In genomic region chr3:30604566-30604965, GRCh38 we compare ENCODE assay signal across 9 cellular contexts. TPM values are rescaled to one million over a fixed set of nuclear protein-coding genes. Genes with fewer than 3 reads are reported as not detected.
DNase-seq lines count a peak whose midpoint lies in the region; ATAC-seq, FAIRE-seq and TF ChIP-seq lines count a peak whose summit lies in the region.
"Had no signal": no experiment of that assay in that cellular context is flagged by ENCODE, and none has a peak within 500 bp of the region (broad histone marks: within the 10 kb centered on the region; RNA-seq: fewer than 3 reads in every experiment).

No MANE protein-coding gene starts in this region.

- ATAC-seq in A549 = no peak
- no peak for ATAC-seq in IMR-90 (ENCODE audit: low read depth)
- no peak for ATAC-seq in GM18517 (IDR thresholded peaks at IDR 0.05; ENCODE audit: unreplicated experiment)
- no peak for ATAC-seq in esophagus mucosa
- ATAC-seq: mucosa of descending colon had no signal

- H2AFZ ChIP-seq in IMR-90 (replicated peaks; ENCODE audit: low read length, poor library complexity) = no peak overlapping the region

- BruUV-seq in IMR-90 (replicated peaks; lab: Mats Ljungman, UMichigan) = no TSS peak

- peaks cover 58% of the 10 kb centered on the region for H3K4me1 Mint-ChIP-seq in activated T-helper 1 cell treated with anti-CD3 and anti-CD28 coated beads, Interleukin-12 subunit alpha, Interleukin-12 subunit beta, Interleukin-2, Interleukin-4 antibody, amounts not matched to agents 30 ng/mL and 10 ng/mL and 1 ng/mL, durations not matched to agents 14 hours and 24 hours and 36 hours (ENCODE audit: low read depth)

- TF ChIP-seq RAD21 in A549 (conservative IDR thresholded peaks at IDR 0.05 in 1 of 2, IDR thresholded peaks at IDR 0.05 in 1 of 2) (no peak), IMR-90 (IDR thresholded peaks at IDR 0.05; ENCODE audit: low read length) (no peak)

- H2AK5ac ChIP-seq in IMR-90 (ENCODE audit: low read depth, low read length) = peak overlapping the region; percentile 29

- H3K4me1 ChIP-seq in A549 (peaks cover 33% of the 10 kb centered on the region), IMR-90 (ENCODE audit: control insufficient read depth, insufficient read depth, low read length) (peaks cover 5% of the 10 kb centered on the region), mucosa of rectum (ENCODE audit: control insufficient read depth in 2 of 2, insufficient read depth in 2 of 2, low read length in 2 of 2) (peaks cover 9 to 11% of the 10 kb centered on the region in 2 donors)

- H3K4me3 Mint-ChIP-seq in activated T-helper 1 cell treated with anti-CD3 and anti-CD28 coated beads, Interleukin-12 subunit alpha, Interleukin-12 subunit beta, Interleukin-2, Interleukin-4 antibody, amounts not matched to agents 30 ng/mL and 10 ng/mL and 1 ng/mL, durations not matched to agents 14 hours and 24 hours and 36 hours = peak overlapping the region; percentile 94

- H3K27ac Mint-ChIP-seq in activated T-helper 1 cell treated with anti-CD3 and anti-CD28 coated beads, Interleukin-12 subunit alpha, Interleukin-12 subunit beta, Interleukin-2, Interleukin-4 antibody, amounts not matched to agents 30 ng/mL and 10 ng/mL and 1 ng/mL, durations not matched to agents 14 hours and 24 hours and 36 hours = peak overlapping the region; percentile 95

- H3K56ac ChIP-seq in IMR-90 (ENCODE audit: extremely low read depth, insufficient read depth, low read length) = no peak overlapping the region

- no peak overlapping the region for H3K4me2 ChIP-seq in A549
- H3K4me2 ChIP-seq in IMR-90 (ENCODE audit: low read depth, low read length) = no peak overlapping the region

- no peak overlapping the region for H3K4me3 ChIP-seq in A549
- H3K4me3 ChIP-seq in IMR-90 (ENCODE audit: insufficient read depth, low read depth, low read length) = no peak overlapping the region
- H3K4me3 ChIP-seq in mucosa of rectum (ENCODE audit: low read length in 2 of 2) = no peak overlapping the region
- H3K4me3 ChIP-seq: mucosa of descending colon had no signal

- peak overlapping the region; percentile 99; the same call in 2 of the 3 replicates for H2BK15ac ChIP-seq in IMR-90 (ENCODE audit: low read depth, low read length)

- TF ChIP-seq POLR2A in A549 (IDR thresholded peaks at IDR 0.05; ENCODE audit: low read length) (no peak), IMR-90 (IDR thresholded peaks at IDR 0.05; ENCODE audit: low read depth, low read length) (no peak)

- H3K27ac ChIP-seq in A549 = peak overlapping the region; percentile 97 to 99
- no peak overlapping the region for H3K27ac ChIP-seq in IMR-90 (ENCODE audit: insufficient read depth, low read length)
- H3K27ac ChIP-seq in mucosa of rectum (ENCODE audit: low read depth in 2 of 2, low read length in 2 of 2) = peak overlapping the region; percentile 41 to 67

- H3K23ac ChIP-seq in IMR-90 (ENCODE audit: low read depth, low read length) = no peak overlapping the region

- WGBS in A549 (ENCODE audit: missing lambda C conversion rate) = 89% methylated on average over 5 of the region's 5 CpGs
- WGBS in IMR-90 (ENCODE audit: extremely low coverage in 2 of 2, insufficient read length in 1 of 2), 2 experiments = 83% methylated on average over 1 of the region's 5 CpGs; no CpG with 5 or more reads in 1 of the 2 experiments

- H3K36me3 ChIP-seq in IMR-90 (ENCODE audit: control insufficient read depth, insufficient read depth, low read length) (no peaks in the 10 kb centered on the region), mucosa of rectum (ENCODE audit: control insufficient read depth in 2 of 2, insufficient read depth in 2 of 2, low read length in 2 of 2) (no peaks in the 10 kb centered on the region)

- peak overlapping the region; percentile 47; the same call in 1 of the 2 replicates for H3K18ac ChIP-seq in IMR-90 (ENCODE audit: low read depth, low read length)

- POLR2A ChIA-PET in A549 (lab: Yijun Ruan, JAX) = no interaction called here
- POLR2A ChIA-PET in IMR-90 (lab: Charles Lee; ENCODE audit: unreplicated experiment) = no interaction called here

- no peak for TF ChIP-seq CTCF in A549 (IDR thresholded peaks at IDR 0.05)
- no peak for TF ChIP-seq CTCF in IMR-90 (conservative IDR thresholded peaks at IDR 0.05; ENCODE audit: low read depth, low read length)

- in situ Hi-C loops in IMR-90 (cut with MboI; ENCODE audit: low sequenced_read_pairs) = no loop called here

- no peaks in the 10 kb centered on the region; the same call in 2 of the 3 replicates for H3K9me3 ChIP-seq in A549
- no peaks in the 10 kb centered on the region for H3K9me3 ChIP-seq in IMR-90 (ENCODE audit: control insufficient read depth, insufficient read depth, low read length)
- H3K9me3 ChIP-seq in mucosa of rectum (ENCODE audit: control insufficient read depth in 2 of 2, low read length in 2 of 2) = no peaks in the 10 kb centered on the region
- H3K9me3 ChIP-seq: mucosa of descending colon had no signal

- peaks cover 15% of the 10 kb centered on the region for H3K36me3 Mint-ChIP-seq in activated T-helper 1 cell treated with anti-CD3 and anti-CD28 coated beads, Interleukin-12 subunit alpha, Interleukin-12 subunit beta, Interleukin-2, Interleukin-4 antibody, amounts not matched to agents 30 ng/mL and 10 ng/mL and 1 ng/mL, durations not matched to agents 14 hours and 24 hours and 36 hours (ENCODE audit: low read depth)

- H3K14ac ChIP-seq in IMR-90 (replicated peaks; ENCODE audit: low read depth, low read length) = no peak overlapping the region

- no peak overlapping the region for H3K4ac ChIP-seq in IMR-90 (ENCODE audit: low read depth, low read length)

- no peaks in the 10 kb centered on the region for H4K20me1 ChIP-seq in IMR-90 (ENCODE audit: insufficient read depth, low read length)

- CTCF ChIA-PET in A549 (lab: Yijun Ruan, JAX) (no interaction called here), IMR-90 (lab: Yijun Ruan, JAX) (no interaction called here)

- H3K9ac ChIP-seq in IMR-90 (ENCODE audit: low read depth, low read length) (no peak overlapping the region), mucosa of rectum (ENCODE audit: low read depth in 1 of 2, low read length in 2 of 2) (no peak overlapping the region)

- H2BK20ac ChIP-seq in IMR-90 (ENCODE audit: low read depth, low read length) = no peak overlapping the region

- peak overlapping the region; percentile 34; the same call in 1 of the 2 replicates for H4K91ac ChIP-seq in IMR-90 (ENCODE audit: insufficient read depth, low read depth, low read length)

- H3K9me1 ChIP-seq in IMR-90 (ENCODE audit: insufficient read depth, low read length) = no peaks in the 10 kb centered on the region

- no peak overlapping the region for H4K5ac ChIP-seq in IMR-90 (ENCODE audit: low read depth, low read length)

- intact Hi-C loops in IMR-90 (cut with micrococcal nuclease) = no loop called here
- intact Hi-C loops in activated T-helper 1 cell treated with anti-CD3 and anti-CD28 coated beads, Interleukin-12 subunit alpha, Interleukin-12 subunit beta, Interleukin-2, Interleukin-4 antibody, amounts not matched to agents 30 ng/mL and 10 ng/mL and 1 ng/mL, durations not matched to agents 14 hours and 24 hours and 36 hours (cut with micrococcal nuclease) = loop anchor here (1.0 to 10.0 kb wide), 9 partner anchors 57 to 1420 kb away; no protein-coding TSS in a partner anchor

- H3K79me1 ChIP-seq in IMR-90 (ENCODE audit: low read depth in 1 of 2, low read length in 2 of 2) = peaks cover 3 to 17% of the 10 kb centered on the region in 2 experiments; a peak in 3 of 4 replicates

- DNase-seq in A549 (ENCODE audit: low read depth in 1 of 2, low spot score in 1 of 2) (no peak), IMR-90 (no peak), mesenteric fat pad (ENCODE audit: low spot score) (no peak)
- DNase-seq in activated T-helper 1 cell treated with anti-CD3 and anti-CD28 coated beads, Interleukin-12 subunit alpha, Interleukin-12 subunit beta, Interleukin-2, Interleukin-4 antibody, amounts not matched to agents 30 ng/mL and 10 ng/mL and 1 ng/mL, durations not matched to agents 14 hours and 24 hours and 36 hours (ENCODE audit: low spot score) = no peak
- no peak for DNase-seq in stimulated activated CD4-positive, alpha-beta T cell treated with anti-CD3 and anti-CD28 coated beads, Interleukin-2, amount 100 ng/mL, for 48 hours
- DNase-seq: mucosa of descending colon had no signal

- TF ChIP-seq EP300 in A549 (IDR thresholded peaks at IDR 0.05) = no peak

- dilution Hi-C loops in IMR-90 (cut with HindIII; ENCODE audit: low sequenced_read_pairs, unreplicated experiment) = no loop called here

- H3K27me3 Mint-ChIP-seq in activated T-helper 1 cell treated with anti-CD3 and anti-CD28 coated beads, Interleukin-12 subunit alpha, Interleukin-12 subunit beta, Interleukin-2, Interleukin-4 antibody, amounts not matched to agents 30 ng/mL and 10 ng/mL and 1 ng/mL, durations not matched to agents 14 hours and 24 hours and 36 hours (ENCODE audit: insufficient read depth) = no peaks in the 10 kb centered on the region

- no peak overlapping the region for H2BK5ac ChIP-seq in IMR-90 (ENCODE audit: low read depth, low read length, poor library complexity, severe bottlenecking)

- H2BK120ac ChIP-seq in IMR-90 (ENCODE audit: low read depth, low read length) = peak overlapping the region; percentile 18; the same call in 1 of the 2 replicates

- H3K27me3 ChIP-seq in IMR-90 (ENCODE audit: control insufficient read depth, insufficient read depth, low read length) (no peaks in the 10 kb centered on the region), mucosa of rectum (ENCODE audit: control insufficient read depth in 2 of 2, insufficient read depth in 2 of 2, low read length in 2 of 2) (no peaks in the 10 kb centered on the region)

- H2AK9ac ChIP-seq in IMR-90 (replicated peaks; ENCODE audit: low read depth, low read length, poor library complexity) = no peak overlapping the region

- no peaks in the 10 kb centered on the region for H3K9me3 Mint-ChIP-seq in activated T-helper 1 cell treated with anti-CD3 and anti-CD28 coated beads, Interleukin-12 subunit alpha, Interleukin-12 subunit beta, Interleukin-2, Interleukin-4 antibody, amounts not matched to agents 30 ng/mL and 10 ng/mL and 1 ng/mL, durations not matched to agents 14 hours and 24 hours and 36 hours

- no peak for FAIRE-seq in A549 (lab: Jason Lieb, UNC)

- no peak overlapping the region for H4K8ac ChIP-seq in IMR-90 (ENCODE audit: low read depth in 2 of 2, low read length in 2 of 2)

RNA-seq across cellular contexts. Expression of gene TGFBR2, which starts 1.8 kb away (rescaled TPM):
- polyA plus RNA-seq in A549 (2011; rRNA removed) (97.4 and 119 TPM in 2 replicates), A549 (2017; fragmentation: RNase III; extraction: RNeasy Plus Mini Kit Qiagen cat#74134 plus additional on column Dnase treatment) (47.0 to 57.8 TPM (median 48.5 TPM) in 3 replicates), IMR-90 (2012; rRNA removed) (58.1 and 63.7 TPM in 2 replicates)
- 21.5 and 26.8 TPM in 2 replicates for polyA plus RNA-seq in A549 (2012; cell fraction: cytosol; rRNA removed)
- 20.0 and 20.1 TPM in 2 replicates for polyA plus RNA-seq in A549 (2012; cell fraction: nucleus; rRNA removed)
- 103 and 115 TPM in 2 replicates for polyA minus RNA-seq in A549 (2011; rRNA and poly(A)+ RNA removed)
- total RNA-seq in IMR-90 (2012; rRNA removed) (87.5 and 89.7 TPM in 2 replicates), esophagus mucosa (14.6 TPM), mesenteric fat pad (372 TPM)
- 34.9 and 52.0 TPM in 2 replicates for polyA plus RNA-seq in IMR-90 (2012; cell fraction: cytosol; rRNA removed)
- polyA plus RNA-seq in IMR-90 (2012; cell fraction: nucleus; rRNA removed; ENCODE audit: low replicate concordance) = 17.3 and 35.9 TPM in 2 replicates
- 58.2 and 59.6 TPM in 2 replicates for total RNA-seq in activated T-helper 1 cell treated with anti-CD3 and anti-CD28 coated beads, Interleukin-12 subunit alpha, Interleukin-12 subunit beta, Interleukin-2, Interleukin-4 antibody, amounts not matched to agents 30 ng/mL and 10 ng/mL and 1 ng/mL, durations not matched to agents 14 hours and 24 hours and 36 hours
